In genomic region chr17:12201294-12201693, GRCh38 we compare ENCODE assay signal across 34 cellular contexts.
"Had no signal": no experiment of that assay in that cellular context is flagged by ENCODE, and none has a peak within 500 bp of the region (broad histone marks: within the 10 kb centered on the region; RNA-seq: fewer than 3 reads in every experiment).

No MANE protein-coding gene starts in this region.

- DNase-seq: naive B cell; naive thymus-derived CD8-positive, alpha-beta T cell; nephron progenitor cell; nucleus accumbens; ovary; posterior cingulate gyrus; psoas muscle; retina; right cardiac atrium; right lobe of liver; spleen; stimulated activated CD4-positive, alpha-beta T cell treated with anti-CD3 and anti-CD28 coated beads, Interleukin-12 subunit alpha, Interleukin-12 subunit beta, amount 100 ng/mL, for 4 hours; stimulated activated CD4-positive, alpha-beta T cell treated with anti-CD3 and anti-CD28 coated beads, Interleukin-1b, Interleukin-23, amount 100 ng/mL, for 48 hours; stimulated activated CD4-positive, alpha-beta T cell treated with anti-CD3 and anti-CD28 coated beads, Interleukin-4, amount 100 ng/mL, for 1 hour; stimulated activated CD4-positive, alpha-beta T cell treated with anti-CD3 and anti-CD28 coated beads, Interleukin-4, amount 100 ng/mL, for 4 hours; stimulated activated CD8-positive, alpha-beta memory T cell treated with anti-CD3 and anti-CD28 coated beads, Interleukin-4, amount 100 ng/mL, for 48 hours; stimulated activated naive CD4-positive, alpha-beta T cell; stimulated activated naive CD8-positive, alpha-beta T cell treated with anti-CD3 and anti-CD28 coated beads, Interleukin-15, amount 100 ng/mL, for 72 hours; stimulated activated naive CD8-positive, alpha-beta T cell treated with anti-CD3 and anti-CD28 coated beads, Interleukin-15, Interleukin-2, amounts not matched to agents 100 U/mL and 50 U/mL, for 24 hours; substantia nigra; testis; tibial artery; trophoblast cell; upper lobe of left lung had no signal

- H3K36me3 ChIP-seq: neutrophil, ovary, right lobe of liver, spleen, suprapubic skin, tibial artery, upper lobe of left lung, vagina had no signal

- H3K27me3 Mint-ChIP-seq: naive B cell; progenitor cell of endocrine pancreas; stimulated activated memory B cell treated with anti-CD40 and anti-IgM and Interleukin-4, amounts not matched to agents 10 μg/mL and 1 μg/mL and 100 μg/mL, for 72 hours; stimulated activated naive CD8-positive, alpha-beta T cell treated with anti-CD3 and anti-CD28 coated beads, Interleukin-15, amount 100 ng/mL, for 72 hours had no signal

- H3K4me3 Mint-ChIP-seq: naive B cell; naive thymus-derived CD8-positive, alpha-beta T cell; natural killer cell treated with Interleukin-12 subunit alpha and Interleukin-12 subunit beta and Interleukin-15 and Interleukin-18, amount 100 ng/mL, for 72 hours; nephron progenitor cell; neural crest cell; stimulated activated memory B cell treated with anti-CD40 and anti-IgM and Interleukin-4, amounts not matched to agents 10 μg/mL and 1 μg/mL and 100 μg/mL, for 72 hours; stimulated activated naive CD8-positive, alpha-beta T cell treated with anti-CD3 and anti-CD28 coated beads, Interleukin-15, amount 100 ng/mL, for 72 hours had no signal

- H3K27ac ChIP-seq: neutrophil, ovary, parathyroid adenoma, psoas muscle, right lobe of liver, skin epidermis, spleen, suprapubic skin, testis, tibial artery, upper lobe of left lung, vagina had no signal

- H3K36me3 Mint-ChIP-seq: naive B cell; naive thymus-derived CD8-positive, alpha-beta T cell; natural killer cell treated with Interleukin-12 subunit alpha and Interleukin-12 subunit beta and Interleukin-15 and Interleukin-18, amount 100 ng/mL, for 72 hours; stimulated activated memory B cell treated with anti-CD40 and anti-IgM and Interleukin-4, amounts not matched to agents 10 μg/mL and 1 μg/mL and 100 μg/mL, for 72 hours had no signal

- H3K4me1 ChIP-seq: parathyroid adenoma, psoas muscle, right lobe of liver, spleen, suprapubic skin, upper lobe of left lung, vagina had no signal

- H3K27me3 ChIP-seq: neutrophil, ovary, right lobe of liver, spleen, suprapubic skin, testis, tibial artery, upper lobe of left lung, vagina had no signal

- H3K4me1 Mint-ChIP-seq: naive B cell; naive thymus-derived CD8-positive, alpha-beta T cell; nephron progenitor cell; neural crest cell; stimulated activated memory B cell treated with anti-CD40 and anti-IgM and Interleukin-4, amounts not matched to agents 10 μg/mL and 1 μg/mL and 100 μg/mL, for 72 hours; stimulated activated naive CD8-positive, alpha-beta T cell treated with anti-CD3 and anti-CD28 coated beads, Interleukin-15, amount 100 ng/mL, for 72 hours had no signal

- H3K4me3 ChIP-seq: ovary, psoas muscle, right lobe of liver, skin epidermis, smooth muscle cell, spleen, suprapubic skin, testis, tibial artery, upper lobe of left lung, vagina had no signal

- H3K27ac Mint-ChIP-seq: naive B cell; naive thymus-derived CD8-positive, alpha-beta T cell; natural killer cell treated with Interleukin-12 subunit alpha and Interleukin-12 subunit beta and Interleukin-15 and Interleukin-18, amount 100 ng/mL, for 72 hours; nephron progenitor cell; progenitor cell of endocrine pancreas; stimulated activated memory B cell treated with anti-CD40 and anti-IgM and Interleukin-4, amounts not matched to agents 10 μg/mL and 1 μg/mL and 100 μg/mL, for 72 hours; stimulated activated naive CD8-positive, alpha-beta T cell treated with anti-CD3 and anti-CD28 coated beads, Interleukin-15, amount 100 ng/mL, for 72 hours had no signal

- H3K9me3 Mint-ChIP-seq: natural killer cell treated with Interleukin-12 subunit alpha and Interleukin-12 subunit beta and Interleukin-15 and Interleukin-18, amount 100 ng/mL, for 72 hours; neural crest cell; stimulated activated memory B cell treated with anti-CD40 and anti-IgM and Interleukin-4, amounts not matched to agents 10 μg/mL and 1 μg/mL and 100 μg/mL, for 72 hours; stimulated activated naive CD8-positive, alpha-beta T cell treated with anti-CD3 and anti-CD28 coated beads, Interleukin-15, amount 100 ng/mL, for 72 hours had no signal

- ATAC-seq: naive thymus-derived CD8-positive, alpha-beta T cell; natural killer cell treated with Interleukin-12 subunit alpha and Interleukin-12 subunit beta and Interleukin-15 and Interleukin-18, amount 100 ng/mL, for 72 hours; psoas muscle; right cardiac atrium; right lobe of liver; stimulated activated memory B cell treated with anti-CD40 and anti-IgM and Interleukin-4, amounts not matched to agents 10 μg/mL and 1 μg/mL and 100 μg/mL, for 72 hours; stimulated activated naive CD8-positive, alpha-beta T cell treated with anti-CD3 and anti-CD28 coated beads, Interleukin-15, amount 100 ng/mL, for 72 hours; stimulated activated naive CD8-positive, alpha-beta T cell treated with anti-CD3 and anti-CD28 coated beads, Interleukin-15, Interleukin-2, amounts not matched to agents 100 U/mL and 50 U/mL, for 24 hours had no signal

- H3K9me3 ChIP-seq: neutrophil, ovary, psoas muscle, right lobe of liver, suprapubic skin, testis, tibial artery, upper lobe of left lung, vagina had no signal
